Comparison of ENCODE assay signal across 8 cellular contexts in genomic region chr7:133253522-133253882, GRCh38. TPM values are rescaled to one million over a fixed set of nuclear protein-coding genes. Genes with fewer than 3 reads are reported as not detected.
A peak's percentile ranks its signal among the peaks of the same experiment; 100 is the strongest.
DNase-seq lines count a peak whose midpoint lies in the region; ATAC-seq and TF ChIP-seq lines count a peak whose summit lies in the region.

No MANE protein-coding gene starts in this region.

- peak overlapping the region; percentile 86 for H3K27ac ChIP-seq in HL-60 (replicated peaks)
- peak overlapping the region; percentile 93 for H3K27ac ChIP-seq in psoas muscle

- intact Hi-C loops in psoas muscle (cut with DNase I), result no loop called here

- no peaks in the 10 kb centered on the region for H3K36me3 ChIP-seq in psoas muscle (ENCODE audit: insufficient read depth in 1 of 2, low read depth in 1 of 2)

- no peaks in the 10 kb centered on the region for H3K9me3 ChIP-seq in psoas muscle

- in situ Hi-C loops in G401 (cut with HindIII; ENCODE audit: low sequenced_read_pairs), result no loop called here
- in situ Hi-C loops in GM13976 (cut with MboI; ENCODE audit: low sequenced_read_pairs, unreplicated experiment), result no loop called here

- H3K4me1 ChIP-seq in psoas muscle, result peaks cover 11% of the 10 kb centered on the region

- DNase-seq in G401 (ENCODE audit: low spot score) (peak; percentile 33), HL-60 (ENCODE audit: low read depth in 1 of 2, low spot score in 1 of 2) (no peak), glomerular visceral epithelial cell (ENCODE audit: extremely low spot score) (peak; percentile 20), psoas muscle (no peak), GM13976 (ENCODE audit: low spot score) (no peak)
- peak; percentile 23 for DNase-seq in activated T-cell treated with anti-CD3 and anti-CD28 coated beads, Interleukin-2, amount 50 U/mL, for 1 hour

- WGBS in psoas muscle, 3 donors, result 2 to 6% (median 4%) methylated on average over 7 of the region's 7 CpGs

- H3K4me3 ChIP-seq in HL-60 (replicated peaks; ENCODE audit: insufficient read depth, low read length), result peak overlapping the region; percentile 94
- peak overlapping the region; percentile 86 for H3K4me3 ChIP-seq in psoas muscle

- ATAC-seq in psoas muscle (peak; percentile 20 to 67 (median 46)), GM21717 (IDR thresholded peaks at IDR 0.05; ENCODE audit: unreplicated experiment) (no peak), GM19452 (IDR thresholded peaks at IDR 0.05; ENCODE audit: unreplicated experiment) (no peak)

- H3K27me3 ChIP-seq in HL-60 (ENCODE audit: insufficient read depth, poor library complexity, severe bottlenecking) (no peaks in the 10 kb centered on the region), psoas muscle (ENCODE audit: insufficient read depth in 3 of 3, low read length in 2 of 3) (no peaks in the 10 kb centered on the region)

- no peak for TF ChIP-seq CTCF in HL-60 (IDR thresholded peaks at IDR 0.05; ENCODE audit: insufficient read depth, low read length)
- no peak for TF ChIP-seq CTCF in psoas muscle (IDR thresholded peaks at IDR 0.05)
- TF ChIP-seq CTCF in GM13976 (IDR thresholded peaks at IDR 0.05; ENCODE audit: borderline replicate concordance, control extremely low read depth, extremely low read depth, insufficient read depth, missing control alignments), result no peak

RNA-seq across cellular contexts. Expression of gene EXOC4, which starts 0.6 kb away (rescaled TPM):
- 62.4 and 68.4 TPM in 2 replicates for total RNA-seq in G401 (2014; rRNA removed; shearing (Covaris generic))
- 10 to 100 TPM; 28.0 to 63.0 (median 42.8) TPM for total RNA-seq in psoas muscle
- 10 to 100 TPM in 2 of 3 donors, 1 to 10 TPM in 1; 7.6 to 29.1 (median 15.4) TPM for polyA plus RNA-seq in psoas muscle

Comparison
In these comparisons a context has a peak if more than half of its experiments do, and no peak if none do; other contexts are left out.
1. DNase-seq: peak in G401 (single experiment), activated T-cell treated with anti-CD3 and anti-CD28 coated beads, Interleukin-2, amount 50 U/mL, for 1 hour (single experiment) and glomerular visceral epithelial cell (single experiment); none in HL-60 (0 of 2), psoas muscle (0 of 2) and GM13976 (single experiment).
2. ATAC-seq: peak in psoas muscle (4 of 4); none in GM21717 (single experiment) and GM19452 (single experiment).